11 cellular contexts compared by ENCODE assay signal in the genomic region with DNA sequence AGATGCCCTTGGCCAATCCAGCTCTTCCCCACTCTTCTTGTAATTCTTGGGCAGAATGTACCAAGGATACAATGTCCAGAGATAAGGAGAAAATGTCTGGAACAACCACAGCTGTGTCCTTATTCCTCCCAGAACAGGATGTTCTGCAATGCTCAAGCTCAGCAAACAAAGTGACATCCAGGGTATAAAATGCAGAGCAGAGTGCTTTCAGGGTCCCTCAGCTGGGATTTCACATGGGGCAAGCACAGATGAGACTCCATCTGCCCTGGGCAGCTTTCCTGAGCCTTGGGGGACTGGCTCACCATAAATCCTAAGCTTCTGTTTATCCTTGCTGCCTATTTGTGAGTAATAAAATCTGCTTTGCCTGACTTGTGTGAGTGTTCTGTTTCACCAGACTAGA.
A peak's percentile ranks its signal among the peaks of the same experiment; 100 is the strongest.
DNase-seq lines count a peak whose midpoint lies in the region; ATAC-seq and TF ChIP-seq lines count a peak whose summit lies in the region.
"Had no signal": no experiment of that assay in that cellular context is flagged by ENCODE, and none has a peak within 500 bp of the region (broad histone marks: within the 10 kb centered on the region; RNA-seq: fewer than 3 reads in every experiment).

No MANE protein-coding gene starts in this region.

- H3K4me2 ChIP-seq in GM23248 (ENCODE audit: unreplicated experiment): no peak overlapping the region

- H2AFZ ChIP-seq in GM23248: no peak overlapping the region

- no peak overlapping the region for H3K4me3 ChIP-seq in duodenal mucosa (ENCODE audit: low read depth in 1 of 2, low read length in 2 of 2)
- no peak overlapping the region for H3K4me3 ChIP-seq in lower lobe of right lung
- no peak overlapping the region for H3K4me3 ChIP-seq in stomach smooth muscle (ENCODE audit: low read length in 2 of 2)
- H3K4me3 ChIP-seq in GM23248: no peak overlapping the region

- no peak for TF ChIP-seq CTCF in lower lobe of right lung (IDR thresholded peaks at IDR 0.05)

- H3K27ac ChIP-seq in duodenal mucosa (ENCODE audit: low read depth, low read length) (peak overlapping the region; percentile 16), lower lobe of right lung (peak overlapping the region; percentile 76), stomach smooth muscle (ENCODE audit: low read length) (peak overlapping the region; percentile 90), GM23248 (no peak overlapping the region)

- no peaks in the 10 kb centered on the region for H4K20me1 ChIP-seq in GM23248 (ENCODE audit: insufficient read depth)

- in situ Hi-C loops in GM23248 (cut with MboI): no loop called here

- no peak overlapping the region for H3K9ac ChIP-seq in duodenal mucosa (ENCODE audit: low read depth in 1 of 2, low read length in 2 of 2)
- H3K9ac ChIP-seq in stomach smooth muscle (ENCODE audit: low read length in 2 of 2): no peak overlapping the region
- no peak overlapping the region for H3K9ac ChIP-seq in GM23248

- H3K27me3 ChIP-seq in duodenal mucosa (ENCODE audit: control insufficient read depth in 1 of 2, insufficient read depth in 2 of 2, low read length in 2 of 2): no peaks in the 10 kb centered on the region
- H3K27me3 ChIP-seq in lower lobe of right lung (ENCODE audit: low read depth): no peaks in the 10 kb centered on the region
- H3K27me3 ChIP-seq in stomach smooth muscle (ENCODE audit: control insufficient read depth in 1 of 2, insufficient read depth in 2 of 2, low read length in 2 of 2): no peaks in the 10 kb centered on the region
- no peaks in the 10 kb centered on the region for H3K27me3 ChIP-seq in GM23248 (replicated peaks; ENCODE audit: insufficient read depth)

- H3K9me3 ChIP-seq in duodenal mucosa (ENCODE audit: control insufficient read depth in 1 of 2, low read length in 2 of 2) (peaks cover 2 to 8% of the 10 kb centered on the region in 2 donors), lower lobe of right lung (peaks cover 20% of the 10 kb centered on the region), stomach smooth muscle (ENCODE audit: control insufficient read depth in 2 of 2, low read length in 2 of 2) (peaks cover 0 to 10% of the 10 kb centered on the region in 2 donors), GM23248 (ENCODE audit: low read depth) (peaks cover 5% of the 10 kb centered on the region)

- peak; percentile 89 for DNase-seq in LHCN-M2 (ENCODE audit: low read depth)
- no peak for DNase-seq in lower lobe of right lung
- DNase-seq in GM23248: no peak
- DNase-seq in NCI-H2227 (lab: John Stamatoyannopoulos, UW; ENCODE audit: unreplicated experiment): no peak
- DNase-seq in NCI-H510A (lab: John Stamatoyannopoulos, UW): no peak
- no peak for DNase-seq in NK-92 treated with Interleukin-12 subunit alpha and Interleukin-12 subunit beta, amount 100 ng/mL, for 24 hours (lab: John Stamatoyannopoulos, UW)
- DNase-seq: activated naive CD8-positive, alpha-beta T cell treated with anti-CD3 and anti-CD28 coated beads, Interleukin-2, amount 10 ng/mL, durations not matched to agents 7 days and 5 days; NCI-H1092 treated with DMSO at 0.1 percent for 48 hours; trophoblast cell had no signal

- ATAC-seq in lower lobe of right lung: peak; percentile 62 to 87

- H3K9me2 ChIP-seq in GM23248 (ENCODE audit: insufficient read depth): no peaks in the 10 kb centered on the region

- no peaks in the 10 kb centered on the region for H3F3A ChIP-seq in GM23248 (ENCODE audit: insufficient read depth)

- intact Hi-C loops in lower lobe of right lung (cut with DNase I): no loop called here

- H3K4me1 ChIP-seq in duodenal mucosa (ENCODE audit: control insufficient read depth in 1 of 2, insufficient read depth in 2 of 2, low read length in 2 of 2) (no peaks in the 10 kb centered on the region), lower lobe of right lung (peaks cover 4% of the 10 kb centered on the region), stomach smooth muscle (ENCODE audit: control insufficient read depth, insufficient read depth, low read length) (peaks cover 25% of the 10 kb centered on the region), GM23248 (ENCODE audit: insufficient read depth) (no peaks in the 10 kb centered on the region)

- no peaks in the 10 kb centered on the region for H3K36me3 ChIP-seq in duodenal mucosa (ENCODE audit: control insufficient read depth in 1 of 2, insufficient read depth in 2 of 2, low read length in 2 of 2)
- H3K36me3 ChIP-seq in lower lobe of right lung: no peaks in the 10 kb centered on the region
- no peaks in the 10 kb centered on the region for H3K36me3 ChIP-seq in stomach smooth muscle (ENCODE audit: control insufficient read depth in 2 of 2, insufficient read depth in 2 of 2, low read length in 2 of 2)
- no peaks in the 10 kb centered on the region for H3K36me3 ChIP-seq in GM23248 (ENCODE audit: low read depth)

- no peaks in the 10 kb centered on the region for H3K79me2 ChIP-seq in GM23248 (ENCODE audit: insufficient read depth)
